In genomic region chr1:150563340-150564038, GRCh38 we compare ENCODE assay signal across 9 cellular contexts. TPM values are rescaled to one million over a fixed set of nuclear protein-coding genes. Genes with fewer than 3 reads are reported as not detected.
DNase-seq lines count a peak whose midpoint lies in the region; FAIRE-seq and TF ChIP-seq lines count a peak whose summit lies in the region.
"Had no signal": no experiment of that assay in that cellular context is flagged by ENCODE, and none has a peak within 500 bp of the region (broad histone marks: within the 10 kb centered on the region; RNA-seq: fewer than 3 reads in every experiment).

No MANE protein-coding gene starts in this region.

- POLR2A ChIA-PET in activated CD4-positive, alpha-beta T cell treated with anti-CD3 and anti-CD28 coated beads, Interleukin-2, amount 10 ng/mL, durations not matched to agents 7 days and 5 days (lab: Charles Lee), result interaction anchor here (0.5 to 5.1 kb wide), 5 partner anchors 9 to 51 kb away, joined by 3 to 50 read pairs (median 4); partner anchors contain the start of gene MCL1

- H3K9me3 Mint-ChIP-seq in activated CD4-positive, alpha-beta T cell treated with anti-CD3 and anti-CD28 coated beads, Interleukin-2, amount 10 ng/mL, durations not matched to agents 7 days and 5 days, result no peaks in the 10 kb centered on the region

- peaks cover 80% of the 10 kb centered on the region for H3K4me1 Mint-ChIP-seq in activated CD4-positive, alpha-beta T cell treated with anti-CD3 and anti-CD28 coated beads, Interleukin-2, amount 10 ng/mL, durations not matched to agents 7 days and 5 days

- peaks cover 11% of the 10 kb centered on the region for H3K36me3 Mint-ChIP-seq in activated CD4-positive, alpha-beta T cell treated with anti-CD3 and anti-CD28 coated beads, Interleukin-2, amount 10 ng/mL, durations not matched to agents 7 days and 5 days (ENCODE audit: low read depth)

- WGBS in esophagus squamous epithelium, 2 donors, result 7 to 20% methylated on average over 4 of the region's 4 CpGs

- TF ChIP-seq CTCF in esophagus squamous epithelium (IDR thresholded peaks at IDR 0.05), result no peak
- no peak for TF ChIP-seq CTCF in parathyroid adenoma (IDR thresholded peaks at IDR 0.05)

- H3K4me3 ChIP-seq in esophagus squamous epithelium, result peak overlapping the region in 1 of 4 donors; percentile 72
- H3K4me3 ChIP-seq in parathyroid adenoma (ENCODE audit: low read depth, low read length), result no peak overlapping the region

- peak; percentile 61 for TF ChIP-seq POLR2A in GM12891 (IDR thresholded peaks at IDR 0.05; ENCODE audit: low read depth, low read length)
- peak in 1 of 4 donors; percentile 31 for TF ChIP-seq POLR2A in esophagus squamous epithelium (IDR thresholded peaks at IDR 0.05)

- H2AFZ ChIP-seq in parathyroid adenoma, result no peak overlapping the region

- H3K4me2 ChIP-seq in parathyroid adenoma (ENCODE audit: low read length), result peak overlapping the region; percentile 99

- H3K79me2 ChIP-seq in parathyroid adenoma, result no peaks in the 10 kb centered on the region

- peak overlapping the region; percentile 98 for H3K27ac Mint-ChIP-seq in activated CD4-positive, alpha-beta T cell treated with anti-CD3 and anti-CD28 coated beads, Interleukin-2, amount 10 ng/mL, durations not matched to agents 7 days and 5 days

- no peak overlapping the region for H3K9ac ChIP-seq in parathyroid adenoma

- DNase-seq in GM12891 (ENCODE audit: insufficient read length, low spot score) (no peak), HT-29 (ENCODE audit: low spot score) (peak; percentile 76), esophagus squamous epithelium (lab: John Stamatoyannopoulos, UW) (no peak), NCI-H2227 treated with DMSO at 0.1 percent for 48 hours (lab: John Stamatoyannopoulos, UW) (no peak), iPS-NIHi11 (ENCODE audit: low spot score) (no peak), NCI-H1930 (lab: John Stamatoyannopoulos, UW) (no peak)
- DNase-seq in activated CD4-positive, alpha-beta T cell treated with anti-CD3 and anti-CD28 coated beads, Interleukin-2, amount 10 ng/mL, durations not matched to agents 7 days and 5 days, result peak; percentile 73

- H3K27me3 Mint-ChIP-seq in activated CD4-positive, alpha-beta T cell treated with anti-CD3 and anti-CD28 coated beads, Interleukin-2, amount 10 ng/mL, durations not matched to agents 7 days and 5 days, result no peaks in the 10 kb centered on the region

- H3K27me3 ChIP-seq in esophagus squamous epithelium (no peaks in the 10 kb centered on the region), parathyroid adenoma (ENCODE audit: control insufficient read depth, insufficient read depth, low read length) (no peaks in the 10 kb centered on the region)

- H3K9me3 ChIP-seq in esophagus squamous epithelium, result no peaks in the 10 kb centered on the region
- no peaks in the 10 kb centered on the region for H3K9me3 ChIP-seq in parathyroid adenoma (ENCODE audit: control insufficient read depth, low read length)

- peaks cover 81 to 97% (median 83%) of the 10 kb centered on the region in 3 donors for H3K4me1 ChIP-seq in esophagus squamous epithelium
- H3K4me1 ChIP-seq in parathyroid adenoma, result peaks cover 42% of the 10 kb centered on the region

- CTCF ChIA-PET in activated CD4-positive, alpha-beta T cell treated with anti-CD3 and anti-CD28 coated beads, Interleukin-2, amount 10 ng/mL, durations not matched to agents 7 days and 5 days (lab: Charles Lee), result interaction anchor here (0.6 to 9.9 kb wide), 9 partner anchors 11 to 309 kb away, joined by 3 to 158 read pairs (median 4); partner anchors contain the start of gene MCL1

- FAIRE-seq in GM12891 (lab: Jason Lieb, UNC), result peak; percentile 68

- intact Hi-C loops in esophagus squamous epithelium (cut with DNase I), result loop anchor here (5.0 kb wide), 1 partner anchor 59 kb away; no protein-coding TSS in a partner anchor

- H3K27ac ChIP-seq in esophagus squamous epithelium (peak overlapping the region; percentile 98 to 100 (median 100)), parathyroid adenoma (peak overlapping the region; percentile 100)

- H3K36me3 ChIP-seq in esophagus squamous epithelium (peaks cover 0 to 12% (median 0%) of the 10 kb centered on the region in 3 donors), parathyroid adenoma (ENCODE audit: control insufficient read depth, insufficient read depth, low read length) (no peaks in the 10 kb centered on the region)

- peak overlapping the region; percentile 84 for H3K4me3 Mint-ChIP-seq in activated CD4-positive, alpha-beta T cell treated with anti-CD3 and anti-CD28 coated beads, Interleukin-2, amount 10 ng/mL, durations not matched to agents 7 days and 5 days

TF ChIP-seq in GM12891, 5 proteins besides CTCF, POLR2A, EP300 and RAD21:
- TF ChIP-seq TAF1 (IDR thresholded peaks at IDR 0.05; ENCODE audit: low read depth, low read length), result 0 out of 2 replicates have a peak, but pooled peaks have one; percentile 27
- no peak; the same call in 1 of the 2 replicates for TF ChIP-seq POLR2AphosphoS5 (IDR thresholded peaks at IDR 0.05; ENCODE audit: low read depth, low read length)
- peak; percentile 12; the same call in 1 of the 2 replicates for TF ChIP-seq SPI1 (IDR thresholded peaks at IDR 0.05; ENCODE audit: low read depth, low read length)
- TF ChIP-seq PAX5 (IDR thresholded peaks at IDR 0.05; ENCODE audit: insufficient read depth, low read length, severe bottlenecking), result no peak

RNA-seq across cellular contexts. Expression of gene ADAMTSL4, which starts 14.3 kb away (rescaled TPM):
- 0.06 TPM for polyA plus RNA-seq in GM12891 (2012; ENCODE audit: low read depth, missing spikeins)
- total RNA-seq in HT-29 (2014; rRNA removed; shearing (Covaris generic)), result not detected in 2 replicates
- total RNA-seq in activated CD4-positive, alpha-beta T cell treated with anti-CD3 and anti-CD28 coated beads, Interleukin-2, amount 10 ng/mL, durations not matched to agents 7 days and 5 days, result under 1 TPM; 0.06 to 0.15 TPM
- 10 to 100 TPM; 30.6 to 76.8 (median 43.3) TPM for total RNA-seq in esophagus squamous epithelium

RNA-seq across cellular contexts. Expression of gene MCL1, which starts 15.9 kb away (rescaled TPM):
- 123 TPM for polyA plus RNA-seq in GM12891 (2012; ENCODE audit: low read depth, missing spikeins)
- total RNA-seq in HT-29 (2014; rRNA removed; shearing (Covaris generic)), result 329 and 338 TPM in 2 replicates
- total RNA-seq in activated CD4-positive, alpha-beta T cell treated with anti-CD3 and anti-CD28 coated beads, Interleukin-2, amount 10 ng/mL, durations not matched to agents 7 days and 5 days, result 100 to 1,000 TPM; 260 to 311 TPM
- 100 to 1,000 TPM; 167 to 256 (median 216) TPM for total RNA-seq in esophagus squamous epithelium

RNA-seq across cellular contexts. Expression of gene FALEC, which starts 47.9 kb away (rescaled TPM):
- not detected for polyA plus RNA-seq in GM12891 (2012; ENCODE audit: low read depth, missing spikeins)
- not detected in 2 replicates for total RNA-seq in HT-29 (2014; rRNA removed; shearing (Covaris generic))
- total RNA-seq in activated CD4-positive, alpha-beta T cell treated with anti-CD3 and anti-CD28 coated beads, Interleukin-2, amount 10 ng/mL, durations not matched to agents 7 days and 5 days, result under 1 TPM in 1 of 2 experiments, not detected in 1; 0.64 TPM
- 1 to 10 TPM in 1 of 4 donors, not detected in 3; 3.6 TPM for total RNA-seq in esophagus squamous epithelium
- total RNA-seq: T-helper 2 cell treated with Interferon-gamma antibody and Interleukin-4, amounts not matched to agents 100 ng/mL and 5 ng/mL, for 36 hours had no signal

RNA-seq across cellular contexts. Expression of gene ECM1, which starts 55.6 kb away (rescaled TPM):
- 0.56 TPM for polyA plus RNA-seq in GM12891 (2012; ENCODE audit: low read depth, missing spikeins)
- total RNA-seq in HT-29 (2014; rRNA removed; shearing (Covaris generic)), result 3.2 and 7.4 TPM in 2 replicates
- total RNA-seq in activated CD4-positive, alpha-beta T cell treated with anti-CD3 and anti-CD28 coated beads, Interleukin-2, amount 10 ng/mL, durations not matched to agents 7 days and 5 days, result 1 to 10 TPM in 1 of 2 experiments, under 1 TPM in 1; 0.87 to 1.2 TPM
- 1,000 to 10,000 TPM in 1 of 4 donors, 100 to 1,000 TPM in 3; 311 to 1,013 (median 406) TPM for total RNA-seq in esophagus squamous epithelium

Comparison
In these comparisons a context has a peak if more than half of its experiments do, and no peak if none do; other contexts are left out.
1. DNase-seq: peak in HT-29 (single experiment) and activated CD4-positive, alpha-beta T cell treated with anti-CD3 and anti-CD28 coated beads, Interleukin-2, amount 10 ng/mL, durations not matched to agents 7 days and 5 days (single experiment); none in GM12891 (single experiment), esophagus squamous epithelium (single experiment), NCI-H2227 treated with DMSO at 0.1 percent for 48 hours (single experiment), iPS-NIHi11 (single experiment) and NCI-H1930 (0 of 2).
2. RNA of gene ADAMTSL4, which starts 14.3 kb away (total RNA-seq): 30.6 to 76.8 TPM in esophagus squamous epithelium; 0.06 to 0.15 TPM in activated CD4-positive, alpha-beta T cell treated with anti-CD3 and anti-CD28 coated beads, Interleukin-2, amount 10 ng/mL, durations not matched to agents 7 days and 5 days and not detected in HT-29; every median in the first group is over 10 times any median in the second.